ENCODE assay signal across 8 cellular contexts in the genomic region with DNA sequence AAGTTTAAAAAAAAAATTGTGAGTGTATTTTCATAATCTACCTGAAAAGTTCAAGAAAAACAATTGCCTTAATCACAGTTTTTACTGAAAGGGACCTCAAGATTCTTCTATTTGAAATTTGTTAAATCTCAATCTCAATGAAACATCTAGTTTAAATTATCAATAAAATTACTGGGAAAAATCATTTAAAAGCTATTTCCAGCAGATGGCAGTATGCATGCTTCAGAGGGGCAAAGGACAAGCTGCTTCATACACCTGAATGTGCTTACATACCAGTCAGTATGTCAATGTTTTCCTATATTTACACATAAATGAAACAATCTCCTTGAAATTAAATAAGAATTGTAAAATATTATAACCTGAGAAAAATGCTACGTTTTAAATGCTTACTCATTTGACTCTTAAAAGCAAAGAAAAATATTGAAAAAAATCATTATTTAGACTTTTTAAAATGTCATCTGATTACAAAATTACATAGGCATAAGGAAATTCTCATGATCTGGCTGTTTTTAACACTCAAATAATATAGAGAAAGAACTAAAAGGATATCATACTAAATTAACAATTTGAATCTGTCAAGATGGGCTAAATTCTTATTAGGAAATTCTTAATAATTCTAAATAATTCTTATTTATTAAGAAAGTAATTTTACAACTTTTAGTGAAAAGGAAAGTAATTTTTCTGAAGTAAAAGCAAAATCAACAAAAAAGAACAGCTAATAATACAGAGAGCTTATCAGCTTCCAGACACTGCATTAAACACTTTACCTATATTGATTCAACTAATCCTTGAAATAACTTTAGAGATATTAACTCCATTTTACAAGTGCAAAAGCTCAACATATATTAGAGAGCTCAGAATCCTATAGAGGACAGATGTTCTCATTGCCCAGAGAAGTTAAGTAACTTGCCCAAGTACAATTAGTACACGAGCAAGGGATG.
DNase-seq lines count a peak whose midpoint lies in the region; ATAC-seq and FAIRE-seq lines count a peak whose summit lies in the region.

No MANE protein-coding gene starts in this region.

- no peaks in the 10 kb centered on the region for H3K9me2 ChIP-seq in GM23248 (ENCODE audit: insufficient read depth)

- in situ Hi-C loops in GM23248 (cut with MboI), result no loop called here

- H3K79me2 ChIP-seq in GM23248 (ENCODE audit: insufficient read depth), result no peaks in the 10 kb centered on the region

- WGBS in GM23248 (ENCODE audit: low coverage in 1 of 2, low lambda C conversion rate in 2 of 2, missing lambda C conversion rate in 2 of 2), 2 experiments, result 48 to 49% methylated on average over 2 of the region's 2 CpGs

- H3K36me3 ChIP-seq in GM23248 (ENCODE audit: low read depth), result no peaks in the 10 kb centered on the region

- ATAC-seq in GM18870 (IDR thresholded peaks at IDR 0.05; ENCODE audit: unreplicated experiment) (no peak), HG02610 (IDR thresholded peaks at IDR 0.05; ENCODE audit: unreplicated experiment) (no peak)

- H2AFZ ChIP-seq in GM23248, result no peak overlapping the region

- 0 out of 2 replicates have a peak, but pooled peaks cover 5% of the 10 kb centered on the region for H3K4me1 ChIP-seq in GM23248 (ENCODE audit: insufficient read depth)

- no peak overlapping the region for H3K4me3 ChIP-seq in GM23248

- no peaks in the 10 kb centered on the region for H4K20me1 ChIP-seq in GM23248 (ENCODE audit: insufficient read depth)

- no peak overlapping the region for H3K4me2 ChIP-seq in GM23248 (ENCODE audit: unreplicated experiment)

- H3K27ac ChIP-seq in GM23248, result no peak overlapping the region

- H3K9me3 ChIP-seq in GM23248 (ENCODE audit: low read depth), result no peaks in the 10 kb centered on the region

- H3F3A ChIP-seq in GM23248 (ENCODE audit: insufficient read depth), result no peaks in the 10 kb centered on the region

- H3K27me3 ChIP-seq in GM23248 (replicated peaks; ENCODE audit: insufficient read depth), result no peaks in the 10 kb centered on the region

- H3K9ac ChIP-seq in GM23248, result no peak overlapping the region

- DNase-seq in AG08395 (ENCODE audit: low spot score) (peak; percentile 35), GM23248 (peak; percentile 68), NCI-H774 (lab: John Stamatoyannopoulos, UW) (peak; percentile 9), pons (ENCODE audit: low spot score) (peak; percentile 29), HuH-7 (ENCODE audit: low spot score) (no peak)

- FAIRE-seq in endometrium (lab: Jason Lieb, UNC), result peak; percentile 70
